18 cellular contexts compared by ENCODE assay signal in the genomic region with DNA sequence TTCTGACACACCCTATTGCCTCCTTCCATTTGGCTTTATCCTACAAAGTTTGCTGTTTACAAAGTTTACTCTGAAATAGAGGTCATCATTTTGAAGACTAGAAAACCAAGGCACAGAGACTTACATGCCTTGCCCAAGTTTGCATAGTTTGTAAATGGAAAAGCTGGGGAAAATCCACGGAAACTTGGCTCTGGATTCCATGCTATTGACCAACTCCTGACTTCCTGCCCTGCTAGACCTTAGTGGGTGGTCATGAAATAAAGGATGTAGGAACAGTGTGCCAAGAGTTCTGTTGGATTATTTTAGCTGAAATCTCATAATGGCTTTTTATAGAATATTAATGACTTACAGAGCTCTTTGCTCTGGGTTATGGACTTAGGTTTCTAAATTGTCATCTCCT.
"Had no signal": no experiment of that assay in that cellular context is flagged by ENCODE, and none has a peak within 500 bp of the region (broad histone marks: within the 10 kb centered on the region; RNA-seq: fewer than 3 reads in every experiment).

No MANE protein-coding gene starts in this region.

- H3K27ac Mint-ChIP-seq: activated T-helper 17 cell treated with anti-CD3 and anti-CD28 coated beads, Interleukin-2, amount 50 U/mL, for 72 hours; stimulated activated naive CD8-positive, alpha-beta T cell treated with anti-CD3 and anti-CD28 coated beads, Interleukin-15, amount 100 ng/mL, for 72 hours had no signal

- H3K4me3 Mint-ChIP-seq: activated T-helper 17 cell treated with anti-CD3 and anti-CD28 coated beads, Interleukin-2, amount 50 U/mL, for 72 hours; neural crest cell; stimulated activated naive CD8-positive, alpha-beta T cell treated with anti-CD3 and anti-CD28 coated beads, Interleukin-15, amount 100 ng/mL, for 72 hours had no signal

- H3K9me3 ChIP-seq: gastroesophageal sphincter, lower lobe of right lung, right lobe of liver, spleen, upper lobe of right lung had no signal

- H3K36me3 ChIP-seq: cardiac muscle cell, gastroesophageal sphincter, heart right ventricle, lower lobe of right lung, right lobe of liver, spleen, upper lobe of right lung had no signal

- DNase-seq: activated CD4-positive, alpha-beta T cell treated with anti-CD3 and anti-CD28 coated beads, Interleukin-2, amount 50 U/mL, for 4 hours; activated CD4-positive, CD25-positive, alpha-beta regulatory T cell treated with anti-CD3 and anti-CD28 coated beads, Interleukin-2, amount 50 U/mL, for 72 hours; activated naive CD4-positive, alpha-beta T cell treated with Interleukin-2 at 50 U/mL for 16 hours; heart right ventricle; left colon; lower lobe of right lung; midbrain; right lobe of liver; spleen; stimulated activated naive CD8-positive, alpha-beta T cell treated with anti-CD3 and anti-CD28 coated beads, Interleukin-15, amount 100 ng/mL, for 72 hours; T-helper 1 cell; T1000; upper lobe of right lung had no signal

- H3K4me1 ChIP-seq: gastroesophageal sphincter, heart right ventricle, lower lobe of right lung, right lobe of liver, spleen, upper lobe of right lung had no signal

- H3K27me3 ChIP-seq: cardiac muscle cell, gastroesophageal sphincter, heart right ventricle, right lobe of liver, spleen, upper lobe of right lung had no signal

- H3K27me3 Mint-ChIP-seq: activated T-helper 17 cell treated with anti-CD3 and anti-CD28 coated beads, Interleukin-2, amount 50 U/mL, for 72 hours; stimulated activated naive CD8-positive, alpha-beta T cell treated with anti-CD3 and anti-CD28 coated beads, Interleukin-15, amount 100 ng/mL, for 72 hours had no signal

- H3K9me3 Mint-ChIP-seq: activated T-helper 17 cell treated with anti-CD3 and anti-CD28 coated beads, Interleukin-2, amount 50 U/mL, for 72 hours had no signal

- H3K27ac ChIP-seq: cardiac muscle cell, gastroesophageal sphincter, heart right ventricle, lower lobe of right lung, right lobe of liver, spleen, upper lobe of right lung had no signal

- H3K4me1 Mint-ChIP-seq: activated T-helper 17 cell treated with anti-CD3 and anti-CD28 coated beads, Interleukin-2, amount 50 U/mL, for 72 hours had no signal

- ATAC-seq: activated T-helper 17 cell treated with anti-CD3 and anti-CD28 coated beads, Interleukin-2, amount 50 U/mL, for 72 hours; esophagus mucosa; gastroesophageal sphincter; heart right ventricle; left colon; lower lobe of right lung; right lobe of liver; stimulated activated naive CD8-positive, alpha-beta T cell treated with anti-CD3 and anti-CD28 coated beads, Interleukin-15, amount 100 ng/mL, for 72 hours; upper lobe of right lung had no signal

- H3K4me3 ChIP-seq: cardiac muscle cell, gastroesophageal sphincter, heart right ventricle, lower lobe of right lung, right lobe of liver, spleen, upper lobe of right lung had no signal
